ENCODE assay signal across 17 cellular contexts in the genomic region with DNA sequence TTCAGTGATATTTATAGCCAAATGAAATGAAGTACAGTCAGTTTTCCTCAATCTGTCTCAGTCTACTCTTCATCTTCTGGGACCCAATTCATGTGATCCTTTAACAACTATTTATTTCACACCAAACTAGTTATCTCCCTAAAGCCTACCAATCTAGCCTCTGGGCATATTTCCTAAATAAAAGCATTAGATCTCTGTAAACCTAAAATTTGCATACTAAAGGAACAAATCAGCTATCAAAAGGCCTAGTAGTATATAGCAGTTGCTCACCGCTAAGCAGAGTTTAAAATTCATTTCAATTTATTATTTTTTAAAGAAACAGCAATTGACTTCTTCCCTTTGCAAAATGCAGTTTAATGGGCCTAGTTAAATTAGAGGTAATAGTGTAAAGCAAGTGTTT.
"Had no signal": no experiment of that assay in that cellular context is flagged by ENCODE, and none has a peak within 500 bp of the region (broad histone marks: within the 10 kb centered on the region; RNA-seq: fewer than 3 reads in every experiment).

No MANE protein-coding gene starts in this region.

- H3K27me3 Mint-ChIP-seq: activated CD4-positive, alpha-beta T cell treated with anti-CD3 and anti-CD28 coated beads for 36 hours; activated naive CD8-positive, alpha-beta T cell treated with anti-CD3 and anti-CD28 coated beads, Interleukin-2, amount 50 U/mL, for 24 hours; naive thymus-derived CD4-positive, alpha-beta T cell; stimulated activated naive CD8-positive, alpha-beta T cell treated with anti-CD3 and anti-CD28 coated beads, Interleukin-15, amount 100 ng/mL, for 72 hours had no signal

- H3K9me3 ChIP-seq: ascending aorta, lower lobe of right lung, sigmoid colon, testis had no signal

- H3K4me1 ChIP-seq: lower lobe of right lung, sigmoid colon, testis had no signal

- H3K36me3 ChIP-seq: ascending aorta, lower lobe of right lung, sigmoid colon had no signal

- DNase-seq: activated CD8-positive, alpha-beta memory T cell treated with anti-CD3 and anti-CD28 coated beads for 24 hours; activated naive CD8-positive, alpha-beta T cell treated with anti-CD3 and anti-CD28 coated beads, Interleukin-2, amount 50 U/mL, for 24 hours; activated T-cell treated with anti-CD3 and anti-CD28 coated beads, Interleukin-2, amount 50 U/mL, for 1 hour; dorsolateral prefrontal cortex; left cardiac atrium; lower lobe of right lung; midbrain; naive thymus-derived CD4-positive, alpha-beta T cell; occipital lobe; sigmoid colon; stimulated activated CD4-positive, alpha-beta T cell treated with anti-CD3 and anti-CD28 coated beads, Interleukin-12 subunit alpha, Interleukin-12 subunit beta, amount 100 ng/mL, for 4 hours; stimulated activated naive CD8-positive, alpha-beta T cell treated with anti-CD3 and anti-CD28 coated beads, Interleukin-15, amount 100 ng/mL, for 72 hours; testis had no signal

- H3K4me3 Mint-ChIP-seq: activated CD4-positive, alpha-beta T cell treated with anti-CD3 and anti-CD28 coated beads for 36 hours; activated naive CD8-positive, alpha-beta T cell treated with anti-CD3 and anti-CD28 coated beads, Interleukin-2, amount 50 U/mL, for 24 hours; naive thymus-derived CD4-positive, alpha-beta T cell had no signal

- H3K4me3 ChIP-seq: ascending aorta, dorsolateral prefrontal cortex, lower lobe of right lung, sigmoid colon, testis had no signal

- H3K27me3 ChIP-seq: ascending aorta, dorsolateral prefrontal cortex, sigmoid colon, testis had no signal

- H3K27ac Mint-ChIP-seq: activated CD4-positive, alpha-beta T cell treated with anti-CD3 and anti-CD28 coated beads for 36 hours; naive thymus-derived CD4-positive, alpha-beta T cell; progenitor cell of endocrine pancreas had no signal

- ATAC-seq: activated naive CD8-positive, alpha-beta T cell treated with anti-CD3 and anti-CD28 coated beads, Interleukin-2, amount 50 U/mL, for 24 hours; esophagus mucosa; left cardiac atrium; lower lobe of right lung; naive thymus-derived CD4-positive, alpha-beta T cell had no signal

- H3K27ac ChIP-seq: ascending aorta, lower lobe of right lung, sigmoid colon, testis had no signal

- H3K9me3 Mint-ChIP-seq: activated naive CD8-positive, alpha-beta T cell treated with anti-CD3 and anti-CD28 coated beads, Interleukin-2, amount 50 U/mL, for 24 hours; naive thymus-derived CD4-positive, alpha-beta T cell; stimulated activated naive CD8-positive, alpha-beta T cell treated with anti-CD3 and anti-CD28 coated beads, Interleukin-15, amount 100 ng/mL, for 72 hours had no signal
